ENCODE assay signal across 8 cellular contexts in genomic region chr9:71909887-71910601, GRCh38. TPM values are rescaled to one million over a fixed set of nuclear protein-coding genes. Genes with fewer than 3 reads are reported as not detected.
DNase-seq lines count a peak whose midpoint lies in the region; ATAC-seq and TF ChIP-seq lines count a peak whose summit lies in the region.

No MANE protein-coding gene starts in this region.

- H3K27ac Mint-ChIP-seq in T-helper 17 cell: peak overlapping the region; percentile 99

- ATAC-seq in GM19035 (IDR thresholded peaks at IDR 0.05; ENCODE audit: unreplicated experiment): peak; percentile 0
- ATAC-seq in T-helper 17 cell: no peak
- ATAC-seq in GM18519 (IDR thresholded peaks at IDR 0.05; ENCODE audit: low FRiP score, unreplicated experiment): no peak

- TF ChIP-seq CTCF in AG10803 (conservative IDR thresholded peaks at IDR 0.05; ENCODE audit: low read length) (no peak), cardiac fibroblast (IDR thresholded peaks at IDR 0.05; ENCODE audit: low read depth, low read length) (no peak)

- peaks cover 24% of the 10 kb centered on the region for H3K4me1 ChIP-seq in skeletal muscle satellite cell (ENCODE audit: control insufficient read depth, insufficient read depth, low read length)

- H3K36me3 ChIP-seq in skeletal muscle satellite cell (ENCODE audit: insufficient read depth, low read length): no peaks in the 10 kb centered on the region

- H3K9me3 ChIP-seq in T-helper 17 cell (ENCODE audit: control insufficient read depth, low read length, poor library complexity, severe bottlenecking) (no peaks in the 10 kb centered on the region), skeletal muscle satellite cell (replicated peaks; ENCODE audit: low read length) (no peaks in the 10 kb centered on the region)

- H3K27me3 ChIP-seq in skeletal muscle satellite cell (ENCODE audit: control insufficient read depth, insufficient read depth, low read length): no peaks in the 10 kb centered on the region

- H3K4me2 ChIP-seq in skeletal muscle satellite cell (ENCODE audit: low read length): peak overlapping the region; percentile 82

- peaks cover 33% of the 10 kb centered on the region for H3K4me1 Mint-ChIP-seq in T-helper 17 cell

- H3K4me3 ChIP-seq in AG10803 (ENCODE audit: low read length) (peak overlapping the region; percentile 76), cardiac fibroblast (replicated peaks in 1 of 2; ENCODE audit: low read depth in 2 of 2, low read length in 2 of 2) (peak overlapping the region; percentile 72 to 79), skeletal muscle satellite cell (ENCODE audit: low read length) (peak overlapping the region; percentile 87)

- peak overlapping the region; percentile 82 for H3K9ac ChIP-seq in skeletal muscle satellite cell (ENCODE audit: low read depth, low read length)

- DNase-seq in AG10803 (ENCODE audit: low read depth) (peak; percentile 18), HuH-7 (ENCODE audit: low spot score) (peak; percentile 51), T-helper 17 cell (peak in 2 of 3 donors; percentile 21 to 34), cardiac fibroblast (ENCODE audit: low read depth in 2 of 2) (peak; percentile 31 to 39), iPS-NIHi11 (ENCODE audit: low spot score) (peak; percentile 64)

- H3K4me3 Mint-ChIP-seq in T-helper 17 cell: peak overlapping the region; percentile 100

- no peaks in the 10 kb centered on the region for H3K27me3 Mint-ChIP-seq in T-helper 17 cell

- H3K36me3 Mint-ChIP-seq in T-helper 17 cell (ENCODE audit: low read depth): peaks cover 3% of the 10 kb centered on the region

RNA-seq across cellular contexts. Expression of gene ABHD17B, which starts 0.9 kb away (rescaled TPM):
- 10 to 100 TPM in 1 of 2 donors, 1 to 10 TPM in 1; 9.1 to 15.9 TPM for total RNA-seq in T-helper 17 cell
- total RNA-seq in skeletal muscle satellite cell (2012; rRNA removed): 15.5 and 17.5 TPM in 2 replicates

RNA-seq across cellular contexts. Expression of gene C9orf85, which starts 1.4 kb away (rescaled TPM):
- 1 to 10 TPM; 5.4 to 6.2 TPM for total RNA-seq in T-helper 17 cell
- total RNA-seq in skeletal muscle satellite cell (2012; rRNA removed): 9.0 and 13.7 TPM in 2 replicates
